Comparison of ENCODE assay signal across 12 cellular contexts in the genomic region with DNA sequence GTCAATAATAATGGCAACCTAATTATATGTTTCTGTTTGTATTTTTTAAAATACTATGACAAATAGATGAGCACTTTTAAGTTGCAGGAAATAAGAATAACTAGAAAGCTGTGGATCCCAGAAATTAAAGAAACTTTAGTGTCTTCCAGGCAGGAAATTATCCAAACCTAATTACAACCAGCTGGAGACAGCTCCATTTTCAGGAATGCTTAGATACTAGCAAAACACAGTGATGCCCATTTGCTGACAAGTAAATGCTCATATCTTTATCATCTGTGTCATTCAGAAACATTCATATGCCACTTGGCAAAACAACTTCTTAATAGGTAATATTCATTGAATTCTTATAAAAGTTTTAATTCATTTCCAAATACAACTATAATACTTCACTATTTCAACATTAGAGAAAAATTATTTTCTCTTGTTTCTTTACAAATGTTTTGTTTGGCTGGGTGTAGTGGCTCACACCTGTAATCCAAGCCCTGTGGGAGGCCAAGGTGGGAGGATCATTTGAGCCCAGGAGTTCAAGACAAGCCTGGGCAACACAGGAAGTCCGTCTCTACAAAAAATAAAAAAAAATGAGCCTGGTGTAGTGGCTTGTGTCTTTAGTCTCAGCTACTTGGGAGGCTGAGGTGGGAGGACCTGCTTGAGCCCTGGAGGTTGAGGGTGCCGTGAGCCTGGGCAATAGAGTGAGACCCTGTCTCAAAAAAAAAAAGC.
"Had no signal": no experiment of that assay in that cellular context is flagged by ENCODE, and none has a peak within 500 bp of the region (broad histone marks: within the 10 kb centered on the region; RNA-seq: fewer than 3 reads in every experiment).

No MANE protein-coding gene starts in this region.

- ATAC-seq: activated CD4-positive, CD25-positive, alpha-beta regulatory T cell treated with anti-CD3 and anti-CD28 coated beads, Interleukin-2, amount 50 U/mL, for 24 hours; gastroesophageal sphincter; left lobe of liver; pancreas; stimulated activated naive CD8-positive, alpha-beta T cell treated with anti-CD3 and anti-CD28 coated beads, Interleukin-15, amount 100 ng/mL, for 72 hours had no signal

- H3K4me3 ChIP-seq: coronary artery, esophagus squamous epithelium, gastroesophageal sphincter, neural progenitor cell, pancreas, sigmoid colon, spleen had no signal

- H3K4me1 ChIP-seq: esophagus squamous epithelium, gastroesophageal sphincter, neural progenitor cell, pancreas, sigmoid colon, spleen had no signal

- DNase-seq: activated CD4-positive, alpha-beta T cell treated with anti-CD3 and anti-CD28 coated beads, Interleukin-2, amount 50 U/mL, for 1 hour; activated naive CD8-positive, alpha-beta T cell treated with anti-CD3 and anti-CD28 coated beads for 36 hours; esophagus squamous epithelium; pancreas; sigmoid colon; spleen; stimulated activated naive CD8-positive, alpha-beta T cell treated with anti-CD3 and anti-CD28 coated beads, Interleukin-15, amount 100 ng/mL, for 72 hours had no signal

- H3K36me3 ChIP-seq: neural progenitor cell, pancreas, sigmoid colon had no signal

- H3K9me3 ChIP-seq: esophagus squamous epithelium, gastroesophageal sphincter, pancreas, sigmoid colon had no signal

- H3K27ac ChIP-seq: coronary artery, esophagus squamous epithelium, gastroesophageal sphincter, neural progenitor cell, pancreas, sigmoid colon, spleen had no signal
